Comparison of ENCODE assay signal across 10 cellular contexts in genomic region chr10:6721964-6722615, GRCh38.
DNase-seq lines count a peak whose midpoint lies in the region; ATAC-seq lines count a peak whose summit lies in the region.
"Had no signal": no experiment of that assay in that cellular context is flagged by ENCODE, and none has a peak within 500 bp of the region (broad histone marks: within the 10 kb centered on the region; RNA-seq: fewer than 3 reads in every experiment).

No MANE protein-coding gene starts in this region.

- DNase-seq in A172 (ENCODE audit: low spot score) (peak; percentile 97), LoVo (ENCODE audit: low spot score) (peak; percentile 44), dedifferentiated amniotic fluid mesenchymal stem cell (ENCODE audit: extremely low spot score) (peak; percentile 61), lung microvascular endothelial cell (ENCODE audit: low read depth in 2 of 2) (peak; percentile 5 to 67), GOT3 (lab: John Stamatoyannopoulos, UW) (no peak), NCI-H2171 (lab: John Stamatoyannopoulos, UW) (no peak)
- DNase-seq: NCI-H1436 treated with DMSO at 0.1 percent for 48 hours, T-helper 1 cell had no signal

- ATAC-seq in HG03196 (IDR thresholded peaks at IDR 0.05; ENCODE audit: unreplicated experiment) (no peak), HG03280 (IDR thresholded peaks at IDR 0.05; ENCODE audit: unreplicated experiment) (no peak)

Comparison
In these comparisons a context has a peak if more than half of its experiments do, and no peak if none do; other contexts are left out.
1. DNase-seq: peak in A172 (single experiment), LoVo (single experiment), dedifferentiated amniotic fluid mesenchymal stem cell (single experiment) and lung microvascular endothelial cell (2 of 2); none in GOT3 (single experiment) and NCI-H2171 (single experiment).